In genomic region chr1:3641046-3641760, GRCh38 we compare ENCODE assay signal across 1 cellular context.
TF ChIP-seq lines count a peak whose summit lies in the region.

No MANE protein-coding gene starts in this region.

TF ChIP-seq in HepG2, 621 proteins besides CTCF, POLR2A, EP300 and RAD21:
- no peak for TF ChIP-seq POLR2G (IDR thresholded peaks at IDR 0.05; ENCODE audit: low read depth, low read length)
- no peak for TF ChIP-seq PHF5A (CRISPR knock-in tag; IDR thresholded peaks at IDR 0.05; ENCODE audit: low read depth, unreplicated experiment)
- TF ChIP-seq SALL2 (CRISPR knock-in tag; IDR thresholded peaks at IDR 0.05), result no peak
- TF ChIP-seq PHB2 (IDR thresholded peaks at IDR 0.05; ENCODE audit: partially characterized antibody), result no peak
- TF ChIP-seq KAT7 (CRISPR knock-in tag; IDR thresholded peaks at IDR 0.05; ENCODE audit: borderline replicate concordance), result no peak
- no peak for TF ChIP-seq ZNF253 (CRISPR knock-in tag; IDR thresholded peaks at IDR 0.05; ENCODE audit: borderline replicate concordance)
- TF ChIP-seq, protein P1, sequence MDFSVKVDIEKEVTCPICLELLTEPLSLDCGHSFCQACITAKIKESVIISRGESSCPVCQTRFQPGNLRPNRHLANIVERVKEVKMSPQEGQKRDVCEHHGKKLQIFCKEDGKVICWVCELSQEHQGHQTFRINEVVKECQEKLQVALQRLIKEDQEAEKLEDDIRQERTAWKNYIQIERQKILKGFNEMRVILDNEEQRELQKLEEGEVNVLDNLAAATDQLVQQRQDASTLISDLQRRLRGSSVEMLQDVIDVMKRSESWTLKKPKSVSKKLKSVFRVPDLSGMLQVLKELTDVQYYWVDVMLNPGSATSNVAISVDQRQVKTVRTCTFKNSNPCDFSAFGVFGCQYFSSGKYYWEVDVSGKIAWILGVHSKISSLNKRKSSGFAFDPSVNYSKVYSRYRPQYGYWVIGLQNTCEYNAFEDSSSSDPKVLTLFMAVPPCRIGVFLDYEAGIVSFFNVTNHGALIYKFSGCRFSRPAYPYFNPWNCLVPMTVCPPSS (IDR thresholded peaks at IDR 0.05), result no peak
- TF ChIP-seq FLYWCH1 (CRISPR knock-in tag; IDR thresholded peaks at IDR 0.05), result no peak
- TF ChIP-seq, protein P2, sequence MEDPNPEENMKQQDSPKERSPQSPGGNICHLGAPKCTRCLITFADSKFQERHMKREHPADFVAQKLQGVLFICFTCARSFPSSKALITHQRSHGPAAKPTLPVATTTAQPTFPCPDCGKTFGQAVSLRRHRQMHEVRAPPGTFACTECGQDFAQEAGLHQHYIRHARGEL (CRISPR knock-in tag; IDR thresholded peaks at IDR 0.05), result no peak
- no peak for TF ChIP-seq HOXA9 (CRISPR knock-in tag; IDR thresholded peaks at IDR 0.05; ENCODE audit: borderline replicate concordance)
- TF ChIP-seq FOSL1 (CRISPR knock-in tag; IDR thresholded peaks at IDR 0.05; ENCODE audit: borderline replicate concordance), result no peak
- no peak for TF ChIP-seq ZNF329 (CRISPR knock-in tag; IDR thresholded peaks at IDR 0.05; ENCODE audit: low read depth)
- TF ChIP-seq ZNF343 (CRISPR knock-in tag; IDR thresholded peaks at IDR 0.05), result no peak
